Comparison of ENCODE assay signal across 7 cellular contexts in genomic region chr4:189234948-189235347, GRCh38.
DNase-seq lines count a peak whose midpoint lies in the region; ATAC-seq, FAIRE-seq and TF ChIP-seq lines count a peak whose summit lies in the region.
"Not testable (repeated sequence)": the region's sequence is repeated elsewhere in the genome, so short reads cannot be mapped to it uniquely, and the experiment has no call there.

No MANE protein-coding gene starts in this region.

- H3K79me2 ChIP-seq in DND-41 (ENCODE audit: insufficient read depth, low read length), result not testable (repeated sequence)

- H3K27ac ChIP-seq in DND-41 (ENCODE audit: low read length); RWPE2 (ENCODE audit: poor library complexity, severe bottlenecking); pancreas: not testable (repeated sequence)

- H3K4me1 ChIP-seq in DND-41 (ENCODE audit: insufficient read depth, low read length); RWPE2 (ENCODE audit: insufficient read depth, poor library complexity, severe bottlenecking); pancreas: not testable (repeated sequence)

- not testable (repeated sequence) for H4K20me1 ChIP-seq in DND-41 (ENCODE audit: insufficient read depth, low read length)

- intact Hi-C loops in cardiac septum (cut with DNase I); pancreas (cut with DNase I): not testable (repeated sequence)

- POLR2A ChIA-PET in activated CD8-positive, alpha-beta T cell treated with anti-CD3 and anti-CD28 coated beads, Interleukin-2, amount 10 ng/mL, durations not matched to agents 7 days and 5 days (lab: Charles Lee), result not testable (repeated sequence)

- not testable (repeated sequence) for H3K27me3 Mint-ChIP-seq in activated CD8-positive, alpha-beta T cell treated with anti-CD3 and anti-CD28 coated beads, Interleukin-2, amount 10 ng/mL, durations not matched to agents 7 days and 5 days (ENCODE audit: low read depth); type B pancreatic cell

- CTCF ChIA-PET in activated CD8-positive, alpha-beta T cell treated with anti-CD3 and anti-CD28 coated beads, Interleukin-2, amount 10 ng/mL, durations not matched to agents 7 days and 5 days (lab: Charles Lee), result not testable (repeated sequence)

- H3K36me3 Mint-ChIP-seq in activated CD8-positive, alpha-beta T cell treated with anti-CD3 and anti-CD28 coated beads, Interleukin-2, amount 10 ng/mL, durations not matched to agents 7 days and 5 days (ENCODE audit: low read depth); type B pancreatic cell: not testable (repeated sequence)

- not testable (repeated sequence) for TF ChIP-seq CTCF in DND-41 (IDR thresholded peaks at IDR 0.05; ENCODE audit: borderline replicate concordance, extremely low read depth, low read length, poor library complexity, severe bottlenecking); RWPE2 (IDR thresholded peaks at IDR 0.05; ENCODE audit: poor library complexity, severe bottlenecking); bronchial epithelial cell (IDR thresholded peaks at IDR 0.05; ENCODE audit: insufficient read depth, low read length, severe bottlenecking); pancreas (IDR thresholded peaks at IDR 0.05); type B pancreatic cell (conservative IDR thresholded peaks at IDR 0.05)

- H3K27me3 ChIP-seq in DND-41 (ENCODE audit: insufficient read depth, low read length, poor library complexity); RWPE2 (ENCODE audit: insufficient read depth, poor library complexity, severe bottlenecking); bronchial epithelial cell (ENCODE audit: control insufficient read depth, insufficient read depth, low read length); pancreas: not testable (repeated sequence)

- H3K9me3 Mint-ChIP-seq in activated CD8-positive, alpha-beta T cell treated with anti-CD3 and anti-CD28 coated beads, Interleukin-2, amount 10 ng/mL, durations not matched to agents 7 days and 5 days (ENCODE audit: insufficient read depth), result peaks cover 17% of the 10 kb centered on the region
- H3K9me3 Mint-ChIP-seq in type B pancreatic cell, result not testable (repeated sequence)

- not testable (repeated sequence) for H3K36me3 ChIP-seq in DND-41 (ENCODE audit: insufficient read depth, low read length); RWPE2 (ENCODE audit: low read depth); bronchial epithelial cell (ENCODE audit: control insufficient read depth, insufficient read depth, low read length); pancreas

- H3K4me3 ChIP-seq in DND-41 (ENCODE audit: low read depth in 1 of 2, low read length in 2 of 2); RWPE2 (ENCODE audit: severe bottlenecking); bronchial epithelial cell (ENCODE audit: low read depth, low read length); pancreas: not testable (repeated sequence)

- not testable (repeated sequence) for H3K4me3 Mint-ChIP-seq in activated CD8-positive, alpha-beta T cell treated with anti-CD3 and anti-CD28 coated beads, Interleukin-2, amount 10 ng/mL, durations not matched to agents 7 days and 5 days; type B pancreatic cell

- H2AFZ ChIP-seq in DND-41 (ENCODE audit: low read depth, low read length), result not testable (repeated sequence)

- DNase-seq in DND-41 (peak; percentile 12), RWPE2 (ENCODE audit: low spot score) (peak; percentile 76), cardiac septum (ENCODE audit: low spot score) (peak; percentile 91), pancreas (peak in 2 of 6 donors; percentile 25 to 58), type B pancreatic cell (ENCODE audit: extremely low spot score, unreplicated experiment) (peak; percentile 80)
- DNase-seq in activated CD8-positive, alpha-beta T cell treated with anti-CD3 and anti-CD28 coated beads, Interleukin-2, amount 10 ng/mL, durations not matched to agents 7 days and 5 days, result peak; percentile 27
- DNase-seq in bronchial epithelial cell (ENCODE audit: low read depth), result not testable (repeated sequence)

- not testable (repeated sequence) for H3K4me2 ChIP-seq in DND-41 (ENCODE audit: insufficient read depth, low read length)

- H3K9ac ChIP-seq in DND-41 (ENCODE audit: low read depth, low read length), result not testable (repeated sequence)

- ATAC-seq in DND-41 (ENCODE audit: insufficient read depth, low read depth); RWPE2 (ENCODE audit: low read depth); activated CD8-positive, alpha-beta T cell treated with anti-CD3 and anti-CD28 coated beads, Interleukin-2, amount 10 ng/mL, durations not matched to agents 7 days and 5 days; pancreas: not testable (repeated sequence)

- not testable (repeated sequence) for H3K27ac Mint-ChIP-seq in activated CD8-positive, alpha-beta T cell treated with anti-CD3 and anti-CD28 coated beads, Interleukin-2, amount 10 ng/mL, durations not matched to agents 7 days and 5 days; type B pancreatic cell

- FAIRE-seq in bronchial epithelial cell (lab: Jason Lieb, UNC) (peak; percentile 100), pancreas (lab: Jason Lieb, UNC) (peak; percentile 98)

- not testable (repeated sequence) for H3K9me3 ChIP-seq in DND-41 (ENCODE audit: insufficient read depth, low read length, severe bottlenecking); RWPE2 (ENCODE audit: severe bottlenecking); pancreas

- H3K4me1 Mint-ChIP-seq in activated CD8-positive, alpha-beta T cell treated with anti-CD3 and anti-CD28 coated beads, Interleukin-2, amount 10 ng/mL, durations not matched to agents 7 days and 5 days (ENCODE audit: low read depth); type B pancreatic cell (ENCODE audit: unreplicated experiment): not testable (repeated sequence)
